ENCODE assay signal across 8 cellular contexts in genomic region chr9:111599948-111600343, GRCh38. TPM values are rescaled to one million over a fixed set of nuclear protein-coding genes. Genes with fewer than 3 reads are reported as not detected.
A peak's percentile ranks its signal among the peaks of the same experiment; 100 is the strongest.
DNase-seq lines count a peak whose midpoint lies in the region; ATAC-seq and TF ChIP-seq lines count a peak whose summit lies in the region.

No MANE protein-coding gene starts in this region.

- H3K27ac Mint-ChIP-seq in activated CD4-positive, alpha-beta memory T cell treated with anti-CD3 and anti-CD28 coated beads for 36 hours: no peak overlapping the region
- peak overlapping the region; percentile 94 for H3K27ac Mint-ChIP-seq in progenitor cell of endocrine pancreas

- ATAC-seq in heart left ventricle (peak in 3 of 4 donors; percentile 4 to 12 (median 7)), GM19452 (IDR thresholded peaks at IDR 0.05; ENCODE audit: unreplicated experiment) (no peak)

- POLR2A ChIA-PET in GM10248 (lab: Yijun Ruan, JAX): no interaction called here
- POLR2A ChIA-PET in activated CD4-positive, alpha-beta memory T cell treated with anti-CD3 and anti-CD28 coated beads for 36 hours (lab: Charles Lee): no interaction called here

- H3K36me3 Mint-ChIP-seq in activated CD4-positive, alpha-beta memory T cell treated with anti-CD3 and anti-CD28 coated beads for 36 hours: no peaks in the 10 kb centered on the region
- peaks cover 3% of the 10 kb centered on the region for H3K36me3 Mint-ChIP-seq in progenitor cell of endocrine pancreas (ENCODE audit: insufficient read depth)

- TF ChIP-seq CTCF in GM10248 (IDR thresholded peaks at IDR 0.05; ENCODE audit: control extremely low read depth, extremely low read depth, low read depth, missing control alignments) (no peak), heart left ventricle (IDR thresholded peaks at IDR 0.05) (no peak), progenitor cell of endocrine pancreas (IDR thresholded peaks at IDR 0.05; ENCODE audit: unreplicated experiment) (no peak)

- DNase-seq in GM10248 (ENCODE audit: extremely low spot score) (peak; percentile 16), heart left ventricle (peak in 2 of 5 donors; percentile 10 to 57), progenitor cell of endocrine pancreas (ENCODE audit: low spot score, unreplicated experiment) (no peak), T-helper 9 cell (no peak), superior temporal gyrus (ENCODE audit: extremely low spot score) (no peak), NCI-H446 (lab: John Stamatoyannopoulos, UW) (no peak)
- DNase-seq in activated CD4-positive, alpha-beta memory T cell treated with anti-CD3 and anti-CD28 coated beads for 36 hours: no peak

- peak overlapping the region; percentile 68 to 92 (median 76) for H3K4me3 ChIP-seq in heart left ventricle

- peaks cover 0 to 24% (median 17%) of the 10 kb centered on the region in 9 donors for H3K36me3 ChIP-seq in heart left ventricle

- peak overlapping the region; percentile 83 for H3K4me3 Mint-ChIP-seq in activated CD4-positive, alpha-beta memory T cell treated with anti-CD3 and anti-CD28 coated beads for 36 hours
- peak overlapping the region; percentile 96 for H3K4me3 Mint-ChIP-seq in progenitor cell of endocrine pancreas (ENCODE audit: low read depth)

- H3K27me3 Mint-ChIP-seq in activated CD4-positive, alpha-beta memory T cell treated with anti-CD3 and anti-CD28 coated beads for 36 hours: peaks cover 28% of the 10 kb centered on the region
- H3K27me3 Mint-ChIP-seq in progenitor cell of endocrine pancreas: peaks cover 7% of the 10 kb centered on the region

- CTCF ChIA-PET in GM10248 (lab: Yijun Ruan, JAX): interaction anchor here (3.0 to 5.3 kb wide), 2 partner anchors 12 to 21 kb away, joined by 23 to 42 read pairs; no protein-coding TSS in a partner anchor
- CTCF ChIA-PET in activated CD4-positive, alpha-beta memory T cell treated with anti-CD3 and anti-CD28 coated beads for 36 hours (lab: Charles Lee): no interaction called here

- WGBS in heart left ventricle, 4 donors: 36 to 100% (median 43%) methylated on average over 2 to 17 of the region's 17 CpGs

- peak overlapping the region in 11 of 12 donors; percentile 74 to 93 (median 88) for H3K27ac ChIP-seq in heart left ventricle

- peaks cover 0 to 29% (median 2%) of the 10 kb centered on the region in 12 donors for H3K4me1 ChIP-seq in heart left ventricle

- H3K9me3 Mint-ChIP-seq in activated CD4-positive, alpha-beta memory T cell treated with anti-CD3 and anti-CD28 coated beads for 36 hours: no peaks in the 10 kb centered on the region
- no peaks in the 10 kb centered on the region for H3K9me3 Mint-ChIP-seq in progenitor cell of endocrine pancreas (ENCODE audit: low read depth)

- H3K9me3 ChIP-seq in heart left ventricle: no peaks in the 10 kb centered on the region

- peaks cover 14% of the 10 kb centered on the region for H3K4me1 Mint-ChIP-seq in activated CD4-positive, alpha-beta memory T cell treated with anti-CD3 and anti-CD28 coated beads for 36 hours (ENCODE audit: low read depth)
- H3K4me1 Mint-ChIP-seq in progenitor cell of endocrine pancreas (ENCODE audit: low read depth): peaks cover 40% of the 10 kb centered on the region

- no peaks in the 10 kb centered on the region for H3K27me3 ChIP-seq in heart left ventricle

- intact Hi-C loops in activated CD4-positive, alpha-beta memory T cell treated with anti-CD3 and anti-CD28 coated beads for 36 hours (cut with micrococcal nuclease): loop anchor here (2.0 to 10.0 kb wide), 3 partner anchors 63 to 295 kb away; partner anchors contain the start of gene UGCG
- intact Hi-C loops in heart left ventricle (cut with DNase I): loop anchor here in 4 of 10 donors (2.0 to 10.0 kb wide), 9 partner anchors 31 to 483 kb away; partner anchors contain the start of genes DNAJC25 (in 3 of the 4), ECPAS (in 1 of the 4) and UGCG (in 1 of the 4)

- no peak for TF ChIP-seq POLR2A in heart left ventricle (IDR thresholded peaks at IDR 0.05)

RNA-seq across cellular contexts. Expression of gene PTGR1, which starts 0.5 kb away (rescaled TPM):
- total RNA-seq in activated CD4-positive, alpha-beta memory T cell treated with anti-CD3 and anti-CD28 coated beads for 36 hours: 1 to 10 TPM; 4.7 to 4.8 TPM
- total RNA-seq in heart left ventricle (10 to 100 TPM; 17.3 to 51.9 (median 41.9) TPM), progenitor cell of endocrine pancreas (50.1 and 53.2 TPM in 2 replicates)
- polyA plus RNA-seq in heart left ventricle: 10 to 100 TPM; 12.7 to 30.1 TPM

RNA-seq across cellular contexts. Expression of gene DNAJC25, which starts 31.2 kb away (rescaled TPM):
- total RNA-seq in activated CD4-positive, alpha-beta memory T cell treated with anti-CD3 and anti-CD28 coated beads for 36 hours: 1 to 10 TPM; 4.2 to 4.5 TPM
- 1 to 10 TPM; 3.9 to 7.3 (median 5.0) TPM for total RNA-seq in heart left ventricle
- 1 to 10 TPM; 3.8 to 8.2 TPM for polyA plus RNA-seq in heart left ventricle
- 7.5 and 8.5 TPM in 2 replicates for total RNA-seq in progenitor cell of endocrine pancreas
